ENCODE assay signal across 9 cellular contexts in genomic region chr11:116791002-116791812, GRCh38. TPM values are rescaled to one million over a fixed set of nuclear protein-coding genes. Genes with fewer than 3 reads are reported as not detected.
A peak's percentile ranks its signal among the peaks of the same experiment; 100 is the strongest.
DNase-seq lines count a peak whose midpoint lies in the region; ATAC-seq and TF ChIP-seq lines count a peak whose summit lies in the region.
"Had no signal": no experiment of that assay in that cellular context is flagged by ENCODE, and none has a peak within 500 bp of the region (broad histone marks: within the 10 kb centered on the region; RNA-seq: fewer than 3 reads in every experiment).

No MANE protein-coding gene starts in this region.

- peak overlapping the region in 1 of 2 donors; percentile 27 for H3K4me3 ChIP-seq in right atrium auricular region

- no peaks in the 10 kb centered on the region for H3K9me3 ChIP-seq in right atrium auricular region

- no peaks in the 10 kb centered on the region for H3K27me3 ChIP-seq in right atrium auricular region

- H3K36me3 ChIP-seq in right atrium auricular region: peaks cover 1% of the 10 kb centered on the region

- TF ChIP-seq CTCF in GM12872 (IDR thresholded peaks at IDR 0.05; ENCODE audit: insufficient read depth, low read depth, low read length) (peak; percentile 92), right atrium auricular region (IDR thresholded peaks at IDR 0.05) (peak; percentile 91 to 95)

- no peaks in the 10 kb centered on the region for H3K27me3 Mint-ChIP-seq in T-helper 2 cell treated with Interferon-gamma antibody and Interleukin-4, amounts not matched to agents 5 μg/mL and 100 μg/mL, for 36 hours (ENCODE audit: low read depth)

- ATAC-seq in GM18517 (IDR thresholded peaks at IDR 0.05; ENCODE audit: unreplicated experiment) (no peak), GM18520 (IDR thresholded peaks at IDR 0.05; ENCODE audit: unreplicated experiment) (no peak)

- H3K4me3 Mint-ChIP-seq in T-helper 2 cell treated with Interferon-gamma antibody and Interleukin-4, amounts not matched to agents 5 μg/mL and 100 μg/mL, for 36 hours: no peak overlapping the region

- peak; percentile 83 for DNase-seq in NCI-H1092 treated with DMSO at 0.1 percent for 48 hours (lab: John Stamatoyannopoulos, UW)
- peak; percentile 66 for DNase-seq in T-helper 2 cell treated with Interferon-gamma antibody and Interleukin-4, amounts not matched to agents 5 μg/mL and 100 μg/mL, for 36 hours (ENCODE audit: low spot score)
- DNase-seq in amniotic epithelial cell (ENCODE audit: low read depth): peak; percentile 33
- peak; percentile 74 for DNase-seq in right atrium auricular region (ENCODE audit: low spot score)
- DNase-seq in retina: peak; percentile 91

- H3K9me3 Mint-ChIP-seq in T-helper 2 cell treated with Interferon-gamma antibody and Interleukin-4, amounts not matched to agents 5 μg/mL and 100 μg/mL, for 36 hours: no peaks in the 10 kb centered on the region

- H3K27ac Mint-ChIP-seq in T-helper 2 cell treated with Interferon-gamma antibody and Interleukin-4, amounts not matched to agents 5 μg/mL and 100 μg/mL, for 36 hours: no peak overlapping the region

- peaks cover 12% of the 10 kb centered on the region for H3K4me1 Mint-ChIP-seq in T-helper 2 cell treated with Interferon-gamma antibody and Interleukin-4, amounts not matched to agents 5 μg/mL and 100 μg/mL, for 36 hours (ENCODE audit: low read depth)

- peaks cover 0 to 27% of the 10 kb centered on the region in 2 donors for H3K4me1 ChIP-seq in right atrium auricular region

- H3K36me3 Mint-ChIP-seq in T-helper 2 cell treated with Interferon-gamma antibody and Interleukin-4, amounts not matched to agents 5 μg/mL and 100 μg/mL, for 36 hours (ENCODE audit: low read depth): peaks cover 12% of the 10 kb centered on the region

- no peak overlapping the region for H3K27ac ChIP-seq in right atrium auricular region
- H3K27ac ChIP-seq: epithelial cell of prostate had no signal

RNA-seq across cellular contexts. Expression of gene APOA5, which starts 0.5 kb away (rescaled TPM):
- not detected for total RNA-seq in right atrium auricular region

RNA-seq across cellular contexts. Expression of gene ZPR1, which starts 3.4 kb away (rescaled TPM):
- total RNA-seq in right atrium auricular region: 10 to 100 TPM; 16.8 to 20.6 TPM

RNA-seq across cellular contexts. Expression of gene BUD13, which starts 18.4 kb away (rescaled TPM):
- total RNA-seq in right atrium auricular region: 1 to 10 TPM; 6.6 to 9.6 TPM

RNA-seq across cellular contexts. Expression of gene APOA4, which starts 31.9 kb away (rescaled TPM):
- not detected for total RNA-seq in right atrium auricular region

RNA-seq across cellular contexts. Expression of gene APOC3, which starts 38.5 kb away (rescaled TPM):
- total RNA-seq in right atrium auricular region: not detected

Comparison
In these comparisons a context has a peak if more than half of its experiments do, and no peak if none do; other contexts are left out.
1. DNase-seq: peak in every context shown above with its lines; median percentile 91 in retina; 83 in NCI-H1092 treated with DMSO at 0.1 percent for 48 hours; 74 in right atrium auricular region; 66 in T-helper 2 cell treated with Interferon-gamma antibody and Interleukin-4, amounts not matched to agents 5 μg/mL and 100 μg/mL, for 36 hours; 33 in amniotic epithelial cell.